8 cellular contexts compared by ENCODE assay signal in genomic region chr2:112139033-112139614, GRCh38. TPM values are rescaled to one million over a fixed set of nuclear protein-coding genes. Genes with fewer than 3 reads are reported as not detected.
DNase-seq lines count a peak whose midpoint lies in the region; ATAC-seq and TF ChIP-seq lines count a peak whose summit lies in the region.
"Not testable (repeated sequence)": the region's sequence is repeated elsewhere in the genome, so short reads cannot be mapped to it uniquely, and the experiment has no call there.

No MANE protein-coding gene starts in this region.

- intact Hi-C loops in Caco-2 (cut with micrococcal nuclease; ENCODE audit: unreplicated experiment); adrenal gland (cut with DNase I); gastrocnemius medialis (cut with DNase I; ENCODE audit: low total_unique reads); vagina (cut with DNase I): not testable (repeated sequence)

- not testable (repeated sequence) for H3K27me3 Mint-ChIP-seq in Caco-2 (ENCODE audit: insufficient read depth, unreplicated experiment)
- H3K27me3 Mint-ChIP-seq in endodermal cell (ENCODE audit: insufficient read depth), result peaks cover 70% of the 10 kb centered on the region
- peaks cover 50% of the 10 kb centered on the region for H3K27me3 Mint-ChIP-seq in nephron (ENCODE audit: low read depth)

- H3K27me3 ChIP-seq in Caco-2 (replicated peaks; ENCODE audit: control insufficient read depth, insufficient read depth, low read length); adrenal gland; right atrium auricular region; vagina: not testable (repeated sequence)
- H3K27me3 ChIP-seq in HUES6 (ENCODE audit: control insufficient read depth, insufficient read depth, low read length) (peaks cover 70% of the 10 kb centered on the region), endodermal cell (ENCODE audit: control insufficient read depth, insufficient read depth, low read length, poor library complexity, severe bottlenecking) (peaks cover 68% of the 10 kb centered on the region), gastrocnemius medialis (peaks cover 0 to 16% (median 0%) of the 10 kb centered on the region in 3 donors)

- not testable (repeated sequence) for H3K9me3 Mint-ChIP-seq in Caco-2 (ENCODE audit: unreplicated experiment); endodermal cell; nephron

- not testable (repeated sequence) for H3K4me3 ChIP-seq in Caco-2 (ENCODE audit: low read depth, low read length)
- H3K4me3 ChIP-seq in HUES6 (ENCODE audit: low read depth, low read length) (peak overlapping the region; percentile 62), adrenal gland (peak overlapping the region in 1 of 4 donors; percentile 62), endodermal cell (ENCODE audit: low read length) (peak overlapping the region; percentile 79), right atrium auricular region (peak overlapping the region; percentile 46 to 57), gastrocnemius medialis (peak overlapping the region in 3 of 4 donors; percentile 46 to 52 (median 50)), vagina (peak overlapping the region; percentile 50 to 69)

- not testable (repeated sequence) for DNase-seq in Caco-2; endodermal cell; gastrocnemius medialis; vagina (ENCODE audit: extremely low spot score in 2 of 2)
- DNase-seq in adrenal gland (peak in 4 of 7 donors; percentile 33 to 69 (median 52)), right atrium auricular region (ENCODE audit: low spot score) (peak; percentile 23)

- TF ChIP-seq POLR2A in adrenal gland (IDR thresholded peaks at IDR 0.05); gastrocnemius medialis (IDR thresholded peaks at IDR 0.05); vagina (IDR thresholded peaks at IDR 0.05): not testable (repeated sequence)

- BruUV-seq in Caco-2 (replicated peaks; lab: Mats Ljungman, UMichigan), result not testable (repeated sequence)

- 0 to 1% (median 0%) methylated on average over 2 to 18 of the region's 32 CpGs for WGBS in adrenal gland, 4 donors
- 1% methylated on average over 9 of the region's 32 CpGs; no CpG with 5 or more reads in 1 of the 2 experiments for WGBS in endodermal cell (ENCODE audit: insufficient coverage in 1 of 2, insufficient read length in 1 of 2), 2 experiments

- not testable (repeated sequence) for ATAC-seq in gastrocnemius medialis

- POLR2A ChIA-PET in Caco-2 (lab: Charles Lee), result not testable (repeated sequence)

- CTCF ChIA-PET in Caco-2 (lab: Charles Lee), result not testable (repeated sequence)

- not testable (repeated sequence) for H3K4me1 Mint-ChIP-seq in Caco-2 (ENCODE audit: low read depth, unreplicated experiment); endodermal cell; nephron

- not testable (repeated sequence) for H3K36me3 Mint-ChIP-seq in Caco-2 (ENCODE audit: insufficient read depth, unreplicated experiment); endodermal cell (ENCODE audit: low read depth); nephron (ENCODE audit: low read depth)

- not testable (repeated sequence) for H3K9me3 ChIP-seq in Caco-2; HUES6 (ENCODE audit: control insufficient read depth, insufficient read depth, low read depth, low read length); adrenal gland (replicated peaks in 1 of 3); endodermal cell (ENCODE audit: control insufficient read depth, low read length); right atrium auricular region; gastrocnemius medialis; vagina

- in situ Hi-C loops in gastrocnemius medialis (cut with MboI; ENCODE audit: low sequenced_read_pairs in 4 of 4), result not testable (repeated sequence)

- H3K36me3 ChIP-seq in Caco-2 (ENCODE audit: control insufficient read depth, insufficient read depth, low read length); HUES6 (ENCODE audit: control insufficient read depth, insufficient read depth, low read length); adrenal gland (replicated peaks in 1 of 2); endodermal cell (ENCODE audit: control insufficient read depth, insufficient read depth, low read length); right atrium auricular region; gastrocnemius medialis; vagina: not testable (repeated sequence)

- H3K27ac Mint-ChIP-seq in Caco-2 (ENCODE audit: unreplicated experiment); endodermal cell; nephron: not testable (repeated sequence)

- H3K27ac ChIP-seq in HUES6 (ENCODE audit: low read depth, low read length); endodermal cell (ENCODE audit: low read depth, low read length); right atrium auricular region; vagina: not testable (repeated sequence)
- peak overlapping the region in 1 of 5 donors; percentile 71 for H3K27ac ChIP-seq in adrenal gland
- H3K27ac ChIP-seq in gastrocnemius medialis, result peak overlapping the region in 1 of 4 donors; percentile 38

- TF ChIP-seq CTCF in Caco-2 (IDR thresholded peaks at IDR 0.05; ENCODE audit: insufficient read depth in 1 of 2, low read depth in 1 of 2, low read length in 1 of 2, severe bottlenecking in 1 of 2, unreplicated experiment in 1 of 2); adrenal gland (IDR thresholded peaks at IDR 0.05); endodermal cell (conservative IDR thresholded peaks at IDR 0.05); right atrium auricular region (IDR thresholded peaks at IDR 0.05); nephron (IDR thresholded peaks at IDR 0.05; ENCODE audit: unreplicated experiment in 3 of 3); gastrocnemius medialis (IDR thresholded peaks at IDR 0.05 in 4 of 5, conservative IDR thresholded peaks at IDR 0.05 in 1 of 5); vagina (IDR thresholded peaks at IDR 0.05): not testable (repeated sequence)

- H3K4me3 Mint-ChIP-seq in Caco-2 (ENCODE audit: unreplicated experiment) (peak overlapping the region; percentile 77), endodermal cell (peak overlapping the region; percentile 70), nephron (peak overlapping the region; percentile 81 to 90 (median 84))

- H3K9ac ChIP-seq in HUES6 (ENCODE audit: low read length); endodermal cell (ENCODE audit: extremely low read depth, low read length, poor library complexity, severe bottlenecking): not testable (repeated sequence)

- not testable (repeated sequence) for H3K4me1 ChIP-seq in Caco-2; HUES6 (ENCODE audit: control insufficient read depth, insufficient read depth, low read length); adrenal gland (replicated peaks in 1 of 2); endodermal cell (ENCODE audit: control insufficient read depth, insufficient read depth, low read length); right atrium auricular region; gastrocnemius medialis; vagina

RNA-seq across cellular contexts. Expression of gene FBLN7, which starts 0.9 kb away (rescaled TPM):
- 0.39 and 0.59 TPM in 2 replicates for total RNA-seq in Caco-2 (2022)
- 10 to 100 TPM in 2 of 8 donors, 1 to 10 TPM in 6; 5.6 to 12.6 (median 9.4) TPM for total RNA-seq in adrenal gland
- 1 to 10 TPM in 2 of 3 donors, under 1 TPM in 1; 0.95 to 2.2 (median 2.1) TPM for polyA plus RNA-seq in adrenal gland
- 1 to 10 TPM; 4.0 to 8.7 TPM for total RNA-seq in endodermal cell
- polyA plus RNA-seq in endodermal cell (2013, experiment 1 of 2), result 16.0 TPM
- polyA plus RNA-seq in endodermal cell (2013, experiment 2 of 2), result 13.9 TPM
- 1 to 10 TPM in 1 of 2 donors, under 1 TPM in 1; 0.86 to 3.5 TPM for total RNA-seq in right atrium auricular region
- 1 to 10 TPM in 1 of 4 donors, under 1 TPM in 3; 0.41 to 3.3 (median 0.54) TPM for total RNA-seq in gastrocnemius medialis
- total RNA-seq in vagina, result 11.5 TPM
